ENCODE assay signal across 8 cellular contexts in genomic region chr5:42912184-42912766, GRCh38.
DNase-seq lines count a peak whose midpoint lies in the region; ATAC-seq and TF ChIP-seq lines count a peak whose summit lies in the region.

No MANE protein-coding gene starts in this region.

- H3K4me3 ChIP-seq in Loucy (ENCODE audit: low read length, poor library complexity, severe bottlenecking), result no peak overlapping the region

- ATAC-seq in GM19351 (IDR thresholded peaks at IDR 0.05; ENCODE audit: unreplicated experiment), result no peak

- peaks cover 7% of the 10 kb centered on the region for H3K4me1 ChIP-seq in Loucy (ENCODE audit: insufficient read depth, low read length, poor library complexity, severe bottlenecking)

- DNase-seq in NCI-H187 treated with DMSO at 0.1 percent for 48 hours (lab: John Stamatoyannopoulos, UW) (peak; percentile 11), NCI-H187 (lab: John Stamatoyannopoulos, UW) (no peak), T-helper 9 cell (peak; percentile 27), epidermal melanocyte (ENCODE audit: insufficient read length, low spot score) (no peak)
- peak; percentile 17 for DNase-seq in effector CD8-positive, alpha-beta T cell (lab: John Stamatoyannopoulos, UW)
- DNase-seq in stimulated activated CD4-positive, alpha-beta T cell treated with anti-CD3 and anti-CD28 coated beads, Interleukin-15, amount 100 ng/mL, for 24 hours, result peak; percentile 48

- H3K27me3 ChIP-seq in Loucy (ENCODE audit: insufficient read depth, low read length, poor library complexity, severe bottlenecking), result no peaks in the 10 kb centered on the region

- H3K9ac ChIP-seq in Loucy (ENCODE audit: low read depth, low read length, poor library complexity, severe bottlenecking), result no peak overlapping the region

- H2AFZ ChIP-seq in Loucy (ENCODE audit: low read length), result no peak overlapping the region

- H3K9me2 ChIP-seq in Loucy (replicated peaks; ENCODE audit: low read depth, low read length), result no peaks in the 10 kb centered on the region

- no peaks in the 10 kb centered on the region for H3F3A ChIP-seq in Loucy (ENCODE audit: low read depth)

- H3K4me2 ChIP-seq in Loucy (ENCODE audit: low read depth, low read length, poor library complexity, severe bottlenecking), result no peak overlapping the region

- H4K20me1 ChIP-seq in Loucy (ENCODE audit: insufficient read depth, low read length, poor library complexity, severe bottlenecking), result no peaks in the 10 kb centered on the region

- TF ChIP-seq CTCF in Loucy (conservative IDR thresholded peaks at IDR 0.05; ENCODE audit: low read length), result peak; percentile 83

- no peaks in the 10 kb centered on the region for H3K36me3 ChIP-seq in Loucy (ENCODE audit: insufficient read depth, low read length)

- H3K79me2 ChIP-seq in Loucy (ENCODE audit: insufficient read depth, low read length), result no peaks in the 10 kb centered on the region

- no peaks in the 10 kb centered on the region for H3K9me3 ChIP-seq in Loucy (ENCODE audit: insufficient read depth, low read depth, low read length)

Comparison
In these comparisons a context has a peak if more than half of its experiments do, and no peak if none do; other contexts are left out.
1. DNase-seq: peak in NCI-H187 treated with DMSO at 0.1 percent for 48 hours (single experiment), T-helper 9 cell (single experiment), effector CD8-positive, alpha-beta T cell (single experiment) and stimulated activated CD4-positive, alpha-beta T cell treated with anti-CD3 and anti-CD28 coated beads, Interleukin-15, amount 100 ng/mL, for 24 hours (single experiment); none in NCI-H187 (0 of 2) and epidermal melanocyte (single experiment).